ENCODE assay signal across 1 cellular context in the genomic region with DNA sequence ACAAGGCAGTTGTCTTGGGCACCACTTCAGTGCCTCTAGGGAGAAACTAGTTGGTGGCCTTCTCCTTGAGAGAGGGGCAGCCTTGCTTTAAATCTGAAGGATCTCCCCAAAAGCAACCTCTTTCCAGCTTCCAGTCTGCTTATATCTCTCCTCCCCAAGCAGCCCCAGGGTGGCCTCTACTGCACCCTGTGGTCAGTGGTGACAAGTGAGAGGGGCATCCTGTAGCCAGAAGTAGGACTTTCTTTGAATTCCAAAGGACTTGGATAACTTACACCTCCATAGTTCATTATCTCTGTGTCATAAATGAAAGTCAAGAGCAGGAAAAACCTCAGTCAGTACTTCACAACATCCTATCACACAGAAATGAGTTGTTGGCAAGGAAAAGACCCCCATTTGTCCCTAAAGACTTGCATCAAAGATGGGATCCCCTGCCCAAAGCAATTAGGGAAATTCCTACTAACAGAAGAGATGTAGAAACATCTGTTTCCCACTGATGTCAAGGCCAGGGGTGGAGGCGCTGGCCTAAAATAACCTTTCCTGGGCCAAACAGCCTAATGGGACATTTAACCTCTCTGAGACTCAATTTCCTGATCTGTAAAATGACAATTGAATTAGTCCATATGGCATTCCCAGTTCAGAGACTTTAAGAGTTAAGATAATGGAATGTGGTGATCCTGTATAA.
TF ChIP-seq lines count a peak whose summit lies in the region.

No MANE protein-coding gene starts in this region.

TF ChIP-seq in endothelial cell of umbilical vein, 7 proteins besides CTCF, POLR2A, EP300 and RAD21:
- TF ChIP-seq MYC (IDR thresholded peaks at IDR 0.05; ENCODE audit: low read depth, low read length): no peak
- no peak for TF ChIP-seq EZH2 (IDR thresholded peaks at IDR 0.05; ENCODE audit: borderline replicate concordance, low read depth, low read length, severe bottlenecking)
- no peak for TF ChIP-seq GATA2 (IDR thresholded peaks at IDR 0.05; ENCODE audit: insufficient read depth, insufficient read length, low read depth, low read length)
- TF ChIP-seq POLR2AphosphoS5 (IDR thresholded peaks at IDR 0.05; ENCODE audit: insufficient read depth, low read depth, low read length): no peak
- TF ChIP-seq FOS (IDR thresholded peaks at IDR 0.05; ENCODE audit: borderline replicate concordance, insufficient read depth, low read length): no peak
- TF ChIP-seq, protein P1, sequence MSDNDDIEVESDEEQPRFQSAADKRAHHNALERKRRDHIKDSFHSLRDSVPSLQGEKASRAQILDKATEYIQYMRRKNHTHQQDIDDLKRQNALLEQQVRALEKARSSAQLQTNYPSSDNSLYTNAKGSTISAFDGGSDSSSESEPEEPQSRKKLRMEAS (IDR thresholded peaks at IDR 0.05; ENCODE audit: insufficient read depth, insufficient read length): no peak
- no peak for TF ChIP-seq JUN (IDR thresholded peaks at IDR 0.05; ENCODE audit: borderline replicate concordance, insufficient read depth, insufficient read length, low read depth)
